ENCODE assay signal across 27 cellular contexts in genomic region chr18:68480196-68480595, GRCh38.
"Had no signal": no experiment of that assay in that cellular context is flagged by ENCODE, and none has a peak within 500 bp of the region (broad histone marks: within the 10 kb centered on the region; RNA-seq: fewer than 3 reads in every experiment).

No MANE protein-coding gene starts in this region.

- H3K4me3 Mint-ChIP-seq: activated CD4-positive, alpha-beta memory T cell treated with anti-CD3 and anti-CD28 coated beads, Interleukin-2, amount 10 ng/mL, durations not matched to agents 7 days and 5 days; activated CD4-positive, alpha-beta T cell treated with anti-CD3 and anti-CD28 coated beads, Interleukin-2, amount 10 ng/mL, durations not matched to agents 7 days and 5 days; activated naive CD8-positive, alpha-beta T cell treated with anti-CD3 and anti-CD28 coated beads, Interleukin-2, amount 50 U/mL, for 24 hours; activated T-cell treated with anti-CD3 and anti-CD28 coated beads, Interleukin-2, amount 50 U/mL, for 24 hours; brain; endodermal cell; naive thymus-derived CD8-positive, alpha-beta T cell; neural crest cell; WTC11 had no signal

- H3K27ac ChIP-seq: esophagus squamous epithelium, left lung, lower lobe of right lung, parathyroid adenoma, psoas muscle, right atrium auricular region, tibial nerve had no signal

- H3K4me1 ChIP-seq: esophagus squamous epithelium, left lung, lower lobe of right lung, parathyroid adenoma, psoas muscle, right atrium auricular region, tibial nerve had no signal

- DNase-seq: activated CD4-positive, alpha-beta memory T cell treated with anti-CD3 and anti-CD28 coated beads, Interleukin-2, amount 10 ng/mL, durations not matched to agents 7 days and 5 days; activated CD4-positive, alpha-beta T cell treated with anti-CD3 and anti-CD28 coated beads for 1 hour; activated CD4-positive, alpha-beta T cell treated with anti-CD3 and anti-CD28 coated beads, Interleukin-2, amount 10 ng/mL, durations not matched to agents 7 days and 5 days; activated CD8-positive, alpha-beta memory T cell treated with anti-CD3 and anti-CD28 coated beads, Interleukin-2, amount 50 U/mL, for 48 hours; activated gamma-delta T cell; activated naive CD4-positive, alpha-beta T cell treated with anti-CD3 and anti-CD28 coated beads, Interleukin-2, amount 50 U/mL, for 16 hours; activated naive CD8-positive, alpha-beta T cell treated with anti-CD3 and anti-CD28 coated beads, Interleukin-2, amount 50 U/mL, for 24 hours; activated T-cell treated with anti-CD3 and anti-CD28 coated beads, Interleukin-2, amount 50 U/mL, for 24 hours; anterior cingulate cortex; caudate nucleus; cortex of kidney; endodermal cell; esophagus squamous epithelium; left lung; lower lobe of right lung; mesenchymal stem cell; naive thymus-derived CD8-positive, alpha-beta T cell; occipital lobe; psoas muscle; stimulated activated naive CD4-positive, alpha-beta T cell treated with Interleukin-2 at 50 U/mL for 16 hours; T-helper 1 cell had no signal

- ATAC-seq: activated naive CD8-positive, alpha-beta T cell treated with anti-CD3 and anti-CD28 coated beads, Interleukin-2, amount 50 U/mL, for 24 hours; left lung; lower lobe of right lung; naive thymus-derived CD8-positive, alpha-beta T cell; psoas muscle; WTC11 had no signal

- H3K27ac Mint-ChIP-seq: activated CD4-positive, alpha-beta memory T cell treated with anti-CD3 and anti-CD28 coated beads, Interleukin-2, amount 10 ng/mL, durations not matched to agents 7 days and 5 days; activated CD4-positive, alpha-beta T cell treated with anti-CD3 and anti-CD28 coated beads, Interleukin-2, amount 10 ng/mL, durations not matched to agents 7 days and 5 days; activated naive CD8-positive, alpha-beta T cell treated with anti-CD3 and anti-CD28 coated beads, Interleukin-2, amount 50 U/mL, for 24 hours; activated T-cell treated with anti-CD3 and anti-CD28 coated beads, Interleukin-2, amount 50 U/mL, for 24 hours; brain; endodermal cell; naive thymus-derived CD8-positive, alpha-beta T cell; WTC11 had no signal

- H3K4me1 Mint-ChIP-seq: activated CD4-positive, alpha-beta memory T cell treated with anti-CD3 and anti-CD28 coated beads, Interleukin-2, amount 10 ng/mL, durations not matched to agents 7 days and 5 days; activated CD4-positive, alpha-beta T cell treated with anti-CD3 and anti-CD28 coated beads, Interleukin-2, amount 10 ng/mL, durations not matched to agents 7 days and 5 days; activated naive CD8-positive, alpha-beta T cell treated with anti-CD3 and anti-CD28 coated beads, Interleukin-2, amount 50 U/mL, for 24 hours; naive thymus-derived CD8-positive, alpha-beta T cell; neural crest cell; WTC11 had no signal

- H3K9me3 ChIP-seq: esophagus squamous epithelium, left lung, lower lobe of right lung, psoas muscle, right atrium auricular region, tibial nerve had no signal

- H3K27me3 ChIP-seq: esophagus squamous epithelium, left lung, right atrium auricular region, tibial nerve had no signal

- H3K9ac ChIP-seq: parathyroid adenoma had no signal

- H3K36me3 Mint-ChIP-seq: brain; naive thymus-derived CD8-positive, alpha-beta T cell; WTC11 had no signal

- H3K27me3 Mint-ChIP-seq: activated CD4-positive, alpha-beta memory T cell treated with anti-CD3 and anti-CD28 coated beads, Interleukin-2, amount 10 ng/mL, durations not matched to agents 7 days and 5 days; activated CD4-positive, alpha-beta T cell treated with anti-CD3 and anti-CD28 coated beads, Interleukin-2, amount 10 ng/mL, durations not matched to agents 7 days and 5 days; activated T-cell treated with anti-CD3 and anti-CD28 coated beads, Interleukin-2, amount 50 U/mL, for 24 hours; brain had no signal

- H3K4me3 ChIP-seq: esophagus squamous epithelium, left lung, lower lobe of right lung, psoas muscle, right atrium auricular region, tibial nerve had no signal

- H3K9me3 Mint-ChIP-seq: activated CD4-positive, alpha-beta memory T cell treated with anti-CD3 and anti-CD28 coated beads, Interleukin-2, amount 10 ng/mL, durations not matched to agents 7 days and 5 days; activated CD4-positive, alpha-beta T cell treated with anti-CD3 and anti-CD28 coated beads, Interleukin-2, amount 10 ng/mL, durations not matched to agents 7 days and 5 days; activated naive CD8-positive, alpha-beta T cell treated with anti-CD3 and anti-CD28 coated beads, Interleukin-2, amount 50 U/mL, for 24 hours; activated T-cell treated with anti-CD3 and anti-CD28 coated beads, Interleukin-2, amount 50 U/mL, for 24 hours; brain; endodermal cell; naive thymus-derived CD8-positive, alpha-beta T cell had no signal

- H3K36me3 ChIP-seq: esophagus squamous epithelium, left lung, lower lobe of right lung, right atrium auricular region, tibial nerve had no signal
